24 cellular contexts compared by ENCODE assay signal in genomic region chr2:106257135-106257534, GRCh38.
"Had no signal": no experiment of that assay in that cellular context is flagged by ENCODE, and none has a peak within 500 bp of the region (broad histone marks: within the 10 kb centered on the region; RNA-seq: fewer than 3 reads in every experiment).

No MANE protein-coding gene starts in this region.

- H3K4me3 Mint-ChIP-seq: stimulated activated effector memory CD8-positive, alpha-beta T cell treated with anti-CD3 and anti-CD28 coated beads, Interleukin-12 subunit alpha, Interleukin-12 subunit beta, amount 100 ng/mL, for 72 hours; stimulated activated memory B cell treated with anti-CD40 and anti-IgM and Interleukin-4, amounts not matched to agents 10 μg/mL and 1 μg/mL and 100 μg/mL, for 72 hours; stimulated activated naive B cell treated with anti-CD40 and anti-IgM and Interleukin-4, amounts not matched to agents 10 μg/mL and 1 μg/mL and 100 μg/mL, for 72 hours; stimulated activated naive CD8-positive, alpha-beta T cell treated with anti-CD3 and anti-CD28 coated beads, Interleukin-15, amount 100 ng/mL, for 72 hours; stimulated activated naive CD8-positive, alpha-beta T cell treated with anti-CD3 and anti-CD28 coated beads, Interleukin-15, Interleukin-2, amounts not matched to agents 100 ng/mL and 50 ng/mL, for 24 hours; type B pancreatic cell had no signal

- H3K36me3 Mint-ChIP-seq: stimulated activated effector memory CD8-positive, alpha-beta T cell treated with anti-CD3 and anti-CD28 coated beads, Interleukin-12 subunit alpha, Interleukin-12 subunit beta, amount 100 ng/mL, for 72 hours; stimulated activated memory B cell treated with anti-CD40 and anti-IgM and Interleukin-4, amounts not matched to agents 10 μg/mL and 1 μg/mL and 100 μg/mL, for 72 hours; stimulated activated naive B cell treated with anti-CD40 and anti-IgM and Interleukin-4, amounts not matched to agents 10 μg/mL and 1 μg/mL and 100 μg/mL, for 72 hours; type B pancreatic cell had no signal

- H3K4me1 Mint-ChIP-seq: stimulated activated effector memory CD8-positive, alpha-beta T cell treated with anti-CD3 and anti-CD28 coated beads, Interleukin-12 subunit alpha, Interleukin-12 subunit beta, amount 100 ng/mL, for 72 hours; stimulated activated memory B cell treated with anti-CD40 and anti-IgM and Interleukin-4, amounts not matched to agents 10 μg/mL and 1 μg/mL and 100 μg/mL, for 72 hours; stimulated activated naive B cell treated with anti-CD40 and anti-IgM and Interleukin-4, amounts not matched to agents 10 μg/mL and 1 μg/mL and 100 μg/mL, for 72 hours; stimulated activated naive CD8-positive, alpha-beta T cell treated with anti-CD3 and anti-CD28 coated beads, Interleukin-15, amount 100 ng/mL, for 72 hours had no signal

- H3K9me3 Mint-ChIP-seq: stimulated activated effector memory CD8-positive, alpha-beta T cell treated with anti-CD3 and anti-CD28 coated beads, Interleukin-12 subunit alpha, Interleukin-12 subunit beta, amount 100 ng/mL, for 72 hours; stimulated activated memory B cell treated with anti-CD40 and anti-IgM and Interleukin-4, amounts not matched to agents 10 μg/mL and 1 μg/mL and 100 μg/mL, for 72 hours; stimulated activated naive B cell treated with anti-CD40 and anti-IgM and Interleukin-4, amounts not matched to agents 10 μg/mL and 1 μg/mL and 100 μg/mL, for 72 hours; stimulated activated naive CD8-positive, alpha-beta T cell treated with anti-CD3 and anti-CD28 coated beads, Interleukin-15, amount 100 ng/mL, for 72 hours; stimulated activated naive CD8-positive, alpha-beta T cell treated with anti-CD3 and anti-CD28 coated beads, Interleukin-15, Interleukin-2, amounts not matched to agents 100 ng/mL and 50 ng/mL, for 24 hours; type B pancreatic cell had no signal

- DNase-seq: stimulated activated CD4-positive, alpha-beta T cell treated with anti-CD3 and anti-CD28 coated beads, Interleukin-2, amount 100 ng/mL, for 48 hours; stimulated activated CD4-positive, alpha-beta T cell treated with anti-CD3 and anti-CD28 coated beads, Interleukin-4, amount 100 ng/mL, for 1 hour; stimulated activated CD4-positive, alpha-beta T cell treated with anti-CD3 and anti-CD28 coated beads, Interleukin-4, amount 100 ng/mL, for 24 hours; stimulated activated CD4-positive, alpha-beta T cell treated with anti-CD3 and anti-CD28 coated beads, Interleukin-4, amount 100 ng/mL, for 4 hours; stimulated activated CD8-positive, alpha-beta memory T cell treated with anti-CD3 and anti-CD28 coated beads, Interleukin-4, amount 100 ng/mL, for 48 hours; stimulated activated naive B cell treated with anti-CD40 and anti-IgM and Interleukin-4, amounts not matched to agents 10 μg/mL and 1 μg/mL and 100 μg/mL, for 72 hours; stimulated activated naive CD4-positive, alpha-beta T cell; stimulated activated naive CD4-positive, alpha-beta T cell treated with Interleukin-2 at 50 U/mL for 16 hours; stimulated activated naive CD8-positive, alpha-beta T cell treated with anti-CD3 and anti-CD28 coated beads, Interleukin-15, amount 100 ng/mL, for 72 hours; stimulated activated naive CD8-positive, alpha-beta T cell treated with anti-CD3 and anti-CD28 coated beads, Interleukin-15, Interleukin-2, amounts not matched to agents 100 U/mL and 50 U/mL, for 24 hours; stomach; substantia nigra; testis; thyroid gland; tibial artery; transverse colon; trophoblast cell; upper lobe of left lung; upper lobe of right lung; uterus had no signal

- H3K27ac Mint-ChIP-seq: stimulated activated effector memory CD8-positive, alpha-beta T cell treated with anti-CD3 and anti-CD28 coated beads, Interleukin-12 subunit alpha, Interleukin-12 subunit beta, amount 100 ng/mL, for 72 hours; stimulated activated memory B cell treated with anti-CD40 and anti-IgM and Interleukin-4, amounts not matched to agents 10 μg/mL and 1 μg/mL and 100 μg/mL, for 72 hours; stimulated activated naive B cell treated with anti-CD40 and anti-IgM and Interleukin-4, amounts not matched to agents 10 μg/mL and 1 μg/mL and 100 μg/mL, for 72 hours; stimulated activated naive CD8-positive, alpha-beta T cell treated with anti-CD3 and anti-CD28 coated beads, Interleukin-15, amount 100 ng/mL, for 72 hours; stimulated activated naive CD8-positive, alpha-beta T cell treated with anti-CD3 and anti-CD28 coated beads, Interleukin-15, Interleukin-2, amounts not matched to agents 100 ng/mL and 50 ng/mL, for 24 hours; type B pancreatic cell had no signal

- ATAC-seq: stimulated activated effector memory CD8-positive, alpha-beta T cell treated with anti-CD3 and anti-CD28 coated beads, Interleukin-12 subunit alpha, Interleukin-12 subunit beta, amount 100 ng/mL, for 72 hours; stimulated activated memory B cell treated with anti-CD40 and anti-IgM and Interleukin-4, amounts not matched to agents 10 μg/mL and 1 μg/mL and 100 μg/mL, for 72 hours; stimulated activated naive B cell treated with anti-CD40 and anti-IgM and Interleukin-4, amounts not matched to agents 10 μg/mL and 1 μg/mL and 100 μg/mL, for 72 hours; stimulated activated naive CD8-positive, alpha-beta T cell treated with anti-CD3 and anti-CD28 coated beads, Interleukin-15, amount 100 ng/mL, for 72 hours; stimulated activated naive CD8-positive, alpha-beta T cell treated with anti-CD3 and anti-CD28 coated beads, Interleukin-15, Interleukin-2, amounts not matched to agents 100 U/mL and 50 U/mL, for 24 hours; upper lobe of right lung had no signal

- H3K27me3 Mint-ChIP-seq: stimulated activated memory B cell treated with anti-CD40 and anti-IgM and Interleukin-4, amounts not matched to agents 10 μg/mL and 1 μg/mL and 100 μg/mL, for 72 hours; stimulated activated naive CD8-positive, alpha-beta T cell treated with anti-CD3 and anti-CD28 coated beads, Interleukin-15, amount 100 ng/mL, for 72 hours; stimulated activated naive CD8-positive, alpha-beta T cell treated with anti-CD3 and anti-CD28 coated beads, Interleukin-15, Interleukin-2, amounts not matched to agents 100 ng/mL and 50 ng/mL, for 24 hours; type B pancreatic cell had no signal
